34 cellular contexts compared by ENCODE assay signal in genomic region chr22:44891293-44891747, GRCh38.
"Had no signal": no experiment of that assay in that cellular context is flagged by ENCODE, and none has a peak within 500 bp of the region (broad histone marks: within the 10 kb centered on the region; RNA-seq: fewer than 3 reads in every experiment).

No MANE protein-coding gene starts in this region.

- H3K4me3 Mint-ChIP-seq: activated naive CD4-positive, alpha-beta T cell treated with anti-CD3 and anti-CD28 coated beads, Interleukin-2, amount 10 ng/mL, durations not matched to agents 7 days and 5 days; activated T-cell treated with anti-CD3 and anti-CD28 coated beads, Interleukin-2, amount 50 U/mL, for 24 hours; dendritic cell treated with granulocyte-macrophage colony-stimulating factor and Interleukin-4, amounts not matched to agents 40 ng/mL and 50 ng/mL, for 4 days; immature natural killer cell; nephron progenitor cell; stimulated activated memory B cell treated with anti-CD40 and anti-IgM and Interleukin-4, amounts not matched to agents 10 μg/mL and 1 μg/mL and 100 μg/mL, for 72 hours; stimulated activated naive CD8-positive, alpha-beta T cell treated with anti-CD3 and anti-CD28 coated beads, Interleukin-15, amount 100 ng/mL, for 72 hours had no signal

- H3K27me3 ChIP-seq: brain microvascular endothelial cell, esophagus muscularis mucosa, foreskin keratinocyte, heart left ventricle, pancreas, sigmoid colon had no signal

- H3K4me1 ChIP-seq: esophagus muscularis mucosa, foreskin keratinocyte, heart left ventricle, left lung, pancreas, prostate gland, sigmoid colon, tibial artery, upper lobe of right lung had no signal

- H3K27me3 Mint-ChIP-seq: activated naive CD4-positive, alpha-beta T cell treated with anti-CD3 and anti-CD28 coated beads, Interleukin-2, amount 10 ng/mL, durations not matched to agents 7 days and 5 days; activated T-cell treated with anti-CD3 and anti-CD28 coated beads, Interleukin-2, amount 50 U/mL, for 24 hours; dendritic cell treated with granulocyte-macrophage colony-stimulating factor and Interleukin-4, amounts not matched to agents 40 ng/mL and 50 ng/mL, for 4 days; stimulated activated naive CD8-positive, alpha-beta T cell treated with anti-CD3 and anti-CD28 coated beads, Interleukin-15, amount 100 ng/mL, for 72 hours had no signal

- H3K4me3 ChIP-seq: esophagus muscularis mucosa, heart left ventricle, left lung, pancreas, prostate gland, sigmoid colon, tibial artery, upper lobe of right lung had no signal

- H3K9me3 ChIP-seq: esophagus muscularis mucosa, heart left ventricle, left lung, pancreas, prostate gland, sigmoid colon, tibial artery, upper lobe of right lung had no signal

- H3K36me3 ChIP-seq: brain microvascular endothelial cell, heart left ventricle, left lung, pancreas, prostate gland, sigmoid colon, tibial artery, upper lobe of right lung had no signal

- ATAC-seq: foreskin keratinocyte; heart left ventricle; left lung; pancreas; stimulated activated naive CD8-positive, alpha-beta T cell treated with anti-CD3 and anti-CD28 coated beads, Interleukin-15, amount 100 ng/mL, for 72 hours; upper lobe of right lung had no signal

- H3K27ac Mint-ChIP-seq: activated naive CD4-positive, alpha-beta T cell treated with anti-CD3 and anti-CD28 coated beads, Interleukin-2, amount 10 ng/mL, durations not matched to agents 7 days and 5 days; activated T-cell treated with anti-CD3 and anti-CD28 coated beads, Interleukin-2, amount 50 U/mL, for 24 hours; dendritic cell treated with granulocyte-macrophage colony-stimulating factor and Interleukin-4, amounts not matched to agents 40 ng/mL and 50 ng/mL, for 4 days; immature natural killer cell; stimulated activated memory B cell treated with anti-CD40 and anti-IgM and Interleukin-4, amounts not matched to agents 10 μg/mL and 1 μg/mL and 100 μg/mL, for 72 hours had no signal

- H3K27ac ChIP-seq: brain microvascular endothelial cell, esophagus muscularis mucosa, foreskin keratinocyte, heart left ventricle, left lung, pancreas, prostate gland, sigmoid colon, tibial artery, upper lobe of right lung had no signal

- FAIRE-seq: astrocyte, pancreas, small intestine had no signal

- H3K4me1 Mint-ChIP-seq: activated naive CD4-positive, alpha-beta T cell treated with anti-CD3 and anti-CD28 coated beads, Interleukin-2, amount 10 ng/mL, durations not matched to agents 7 days and 5 days; immature natural killer cell; stimulated activated memory B cell treated with anti-CD40 and anti-IgM and Interleukin-4, amounts not matched to agents 10 μg/mL and 1 μg/mL and 100 μg/mL, for 72 hours; stimulated activated naive CD8-positive, alpha-beta T cell treated with anti-CD3 and anti-CD28 coated beads, Interleukin-15, amount 100 ng/mL, for 72 hours had no signal

- H3K36me3 Mint-ChIP-seq: activated naive CD4-positive, alpha-beta T cell treated with anti-CD3 and anti-CD28 coated beads, Interleukin-2, amount 10 ng/mL, durations not matched to agents 7 days and 5 days; immature natural killer cell; stimulated activated memory B cell treated with anti-CD40 and anti-IgM and Interleukin-4, amounts not matched to agents 10 μg/mL and 1 μg/mL and 100 μg/mL, for 72 hours had no signal

- DNase-seq: activated CD4-positive, alpha-beta T cell treated with anti-CD3 and anti-CD28 coated beads for 4 hours; activated CD4-positive, alpha-beta T cell treated with anti-CD3 and anti-CD28 coated beads, Interleukin-2, amount 50 U/mL, for 4 hours; activated CD8-positive, alpha-beta memory T cell treated with anti-CD3 and anti-CD28 coated beads for 24 hours; activated CD8-positive, alpha-beta memory T cell treated with anti-CD3 and anti-CD28 coated beads, Interleukin-2, amount 50 U/mL, for 4 hours; activated gamma-delta T cell; activated naive CD4-positive, alpha-beta T cell treated with anti-CD3 and anti-CD28 coated beads, Interleukin-2, amount 10 ng/mL, durations not matched to agents 7 days and 5 days; activated T-cell treated with anti-CD3 and anti-CD28 coated beads, Interleukin-2, amount 50 U/mL, for 24 hours; amniotic stem cell; brain microvascular endothelial cell; caudate nucleus; effector CD4-positive, alpha-beta T cell; foreskin keratinocyte; heart left ventricle; hypothalamus; immature natural killer cell; kidney glomerular epithelial cell; left lung; nephron progenitor cell; retina; sigmoid colon; small intestine; stimulated activated CD4-positive, alpha-beta T cell treated with anti-CD3 and anti-CD28 coated beads, Interleukin-1b, Interleukin-23, amount 100 ng/mL, for 48 hours; stimulated activated CD4-positive, alpha-beta T cell treated with anti-CD3 and anti-CD28 coated beads, Interleukin-4, amount 100 ng/mL, for 4 hours; stimulated activated CD8-positive, alpha-beta memory T cell treated with anti-CD3 and anti-CD28 coated beads, Interleukin-4, amount 100 ng/mL, for 48 hours; stimulated activated naive CD8-positive, alpha-beta T cell treated with anti-CD3 and anti-CD28 coated beads, Interleukin-15, amount 100 ng/mL, for 72 hours; substantia nigra had no signal

- H3K9me3 Mint-ChIP-seq: activated naive CD4-positive, alpha-beta T cell treated with anti-CD3 and anti-CD28 coated beads, Interleukin-2, amount 10 ng/mL, durations not matched to agents 7 days and 5 days; activated T-cell treated with anti-CD3 and anti-CD28 coated beads, Interleukin-2, amount 50 U/mL, for 24 hours; dendritic cell treated with granulocyte-macrophage colony-stimulating factor and Interleukin-4, amounts not matched to agents 40 ng/mL and 50 ng/mL, for 4 days; immature natural killer cell; nephron progenitor cell; stimulated activated memory B cell treated with anti-CD40 and anti-IgM and Interleukin-4, amounts not matched to agents 10 μg/mL and 1 μg/mL and 100 μg/mL, for 72 hours; stimulated activated naive CD8-positive, alpha-beta T cell treated with anti-CD3 and anti-CD28 coated beads, Interleukin-15, amount 100 ng/mL, for 72 hours had no signal
